ENCODE assay signal across 11 cellular contexts in genomic region chr4:88964450-88964849, GRCh38.
DNase-seq lines count a peak whose midpoint lies in the region; ATAC-seq and TF ChIP-seq lines count a peak whose summit lies in the region.
"Had no signal": no experiment of that assay in that cellular context is flagged by ENCODE, and none has a peak within 500 bp of the region (broad histone marks: within the 10 kb centered on the region; RNA-seq: fewer than 3 reads in every experiment).

No MANE protein-coding gene starts in this region.

- intact Hi-C loops in HCT116 (cut with micrococcal nuclease) = no loop called here
- intact Hi-C loops in left colon (cut with DNase I, micrococcal nuclease) = no loop called here

- RAD21 ChIA-PET in HCT116 (lab: Charles Lee; ENCODE audit: low non-redundant PET in 1 of 2, low total read pairs in 2 of 2, uncharacterized antibody in 2 of 2, unreplicated experiment in 2 of 2) = no interaction called here

- no peak for TF ChIP-seq RAD21 in HCT116 (IDR thresholded peaks at IDR 0.05; ENCODE audit: low read depth)

- no peak overlapping the region for H3K4me3 ChIP-seq in HCT116 (replicated peaks in 1 of 2; ENCODE audit: low read depth in 1 of 2, low read length in 2 of 2)

- POLR2A ChIA-PET in HCT116 (lab: Charles Lee) (no interaction called here), RWPE1 (lab: Yijun Ruan, JAX; ENCODE audit: low non-redundant PET) (no interaction called here)

- TF ChIP-seq POLR2A in HCT116 (IDR thresholded peaks at IDR 0.05; ENCODE audit: borderline replicate concordance, extremely low read depth, insufficient read depth, insufficient read length) = no peak

- peaks cover 30% of the 10 kb centered on the region for H3K4me1 Mint-ChIP-seq in endothelial cell (ENCODE audit: unreplicated experiment)
- H3K4me1 Mint-ChIP-seq: mesothelial cell of epicardium had no signal

- ATAC-seq in HCT116 = peak; percentile 47; the same call in 1 of the 2 replicates
- peak; percentile 44 for ATAC-seq in left colon
- no peak for ATAC-seq in GM21737 (IDR thresholded peaks at IDR 0.05; ENCODE audit: unreplicated experiment)

- no peaks in the 10 kb centered on the region for H3K79me2 ChIP-seq in HCT116 (ENCODE audit: insufficient read depth, low read length)

- no peaks in the 10 kb centered on the region for H3K36me3 ChIP-seq in HCT116 (ENCODE audit: control insufficient read depth in 1 of 2, insufficient read depth in 2 of 2, low read length in 2 of 2)

- H3K9me3 ChIP-seq in HCT116 (ENCODE audit: control insufficient read depth in 1 of 2, insufficient read depth in 1 of 2, low read depth in 1 of 2, low read length in 2 of 2) = no peaks in the 10 kb centered on the region

- no TSS peak for BruUV-seq in HCT116 (replicated peaks; lab: Mats Ljungman, UMichigan)

- H3K27ac ChIP-seq in HCT116 (ENCODE audit: low read depth, low read length) = no peak overlapping the region
- peak overlapping the region; percentile 71 for H3K27ac ChIP-seq in RWPE1

- in situ Hi-C loops in GM13977 (cut with MboI; ENCODE audit: low pct_unique_long_range_greater_than_20kb, low sequenced_read_pairs, unreplicated experiment) = no loop called here

- H3K27me3 Mint-ChIP-seq in endothelial cell (ENCODE audit: unreplicated experiment) = peaks cover 4% of the 10 kb centered on the region
- H3K27me3 Mint-ChIP-seq: activated naive CD8-positive, alpha-beta T cell had no signal

- CTCF ChIA-PET in HCT116 (lab: Charles Lee) (no interaction called here), RWPE1 (lab: Yijun Ruan, JAX) (no interaction called here)

- no peaks in the 10 kb centered on the region for H3K9me2 ChIP-seq in HCT116 (ENCODE audit: insufficient read depth)

- no peaks in the 10 kb centered on the region for H4K20me1 ChIP-seq in HCT116 (ENCODE audit: insufficient read depth)

- peaks cover 0 to 16% of the 10 kb centered on the region in 2 experiments; a peak in 2 of 4 replicates for H3K4me1 ChIP-seq in HCT116 (ENCODE audit: control insufficient read depth in 1 of 2, insufficient read depth in 2 of 2, low read length in 2 of 2)

- peak overlapping the region; percentile 40 for H3K4me2 ChIP-seq in HCT116 (ENCODE audit: low read length)

- no peaks in the 10 kb centered on the region for H3K9me3 Mint-ChIP-seq in endothelial cell (ENCODE audit: unreplicated experiment)

- H3K4me3 Mint-ChIP-seq in endothelial cell (ENCODE audit: unreplicated experiment) = no peak overlapping the region
- H3K4me3 Mint-ChIP-seq: activated naive CD8-positive, alpha-beta T cell; mesothelial cell of epicardium had no signal

- H3K27me3 ChIP-seq in HCT116 (ENCODE audit: insufficient read depth, low read length) = no peaks in the 10 kb centered on the region

- TF ChIP-seq CTCF in HCT116 (IDR thresholded peaks at IDR 0.05 in 2 of 3, conservative IDR thresholded peaks at IDR 0.05 in 1 of 3; ENCODE audit: borderline replicate concordance in 1 of 3, insufficient read depth in 1 of 3, low read depth in 2 of 3, low read length in 2 of 3) (no peak), RWPE1 (conservative IDR thresholded peaks at IDR 0.05; ENCODE audit: low read depth) (no peak), endothelial cell (IDR thresholded peaks at IDR 0.05; ENCODE audit: unreplicated experiment) (no peak), GM13977 (IDR thresholded peaks at IDR 0.05; ENCODE audit: extremely low read depth, insufficient read depth, missing control alignments) (no peak)

- DNase-seq in GM03348 (ENCODE audit: low spot score) (peak; percentile 20), HCT116 (ENCODE audit: low read depth, low spot score) (peak; percentile 3), RWPE1 (ENCODE audit: low spot score) (peak; percentile 70), left colon (no peak), D341Med (ENCODE audit: low spot score) (no peak), endothelial cell (ENCODE audit: low spot score) (no peak), GM13977 (ENCODE audit: low spot score) (no peak)
- DNase-seq: GF-D8 had no signal

- no peak overlapping the region for H3K9ac ChIP-seq in HCT116 (ENCODE audit: low read length)

- H3K36me3 Mint-ChIP-seq in endothelial cell (ENCODE audit: low read depth, unreplicated experiment) = peaks cover 1% of the 10 kb centered on the region
- H3K36me3 Mint-ChIP-seq: activated naive CD8-positive, alpha-beta T cell had no signal

- H2AFZ ChIP-seq in HCT116 (ENCODE audit: low read depth, low read length, poor library complexity, severe bottlenecking) = no peak overlapping the region

- no peak overlapping the region for H3K27ac Mint-ChIP-seq in endothelial cell (ENCODE audit: unreplicated experiment)
- H3K27ac Mint-ChIP-seq: activated naive CD8-positive, alpha-beta T cell; mesothelial cell of epicardium had no signal

TF ChIP-seq in HCT116, 20 proteins besides CTCF, POLR2A, EP300 and RAD21:
- TF ChIP-seq ZNF274 (IDR thresholded peaks at IDR 0.05; ENCODE audit: low read depth, low read length) = no peak
- TF ChIP-seq FOSL1 (IDR thresholded peaks at IDR 0.05; ENCODE audit: low read depth) = peak; percentile 85
- no peak for TF ChIP-seq ELF1 (IDR thresholded peaks at IDR 0.05; ENCODE audit: borderline replicate concordance, low read depth)
- no peak for TF ChIP-seq REST (IDR thresholded peaks at IDR 0.05; ENCODE audit: low read depth)
- 0 out of 2 replicates have a peak, but pooled peaks have one; percentile 29 for TF ChIP-seq SP1 (IDR thresholded peaks at IDR 0.05; ENCODE audit: low read depth)
- TF ChIP-seq YY1 (IDR thresholded peaks at IDR 0.05; ENCODE audit: extremely low read depth, insufficient replicate concordance, low read depth, low read length) = no peak
- TF ChIP-seq EZH2 (IDR thresholded peaks at IDR 0.05) = no peak
- TF ChIP-seq JUND (IDR thresholded peaks at IDR 0.05) = peak; percentile 56
- TF ChIP-seq ZFX (IDR thresholded peaks at IDR 0.05) = no peak

Comparison
In these comparisons a context has a peak if more than half of its experiments do, and no peak if none do; other contexts are left out.
1. DNase-seq: peak in GM03348 (single experiment), HCT116 (single experiment) and RWPE1 (single experiment); none in left colon (0 of 2), D341Med (single experiment), endothelial cell (single experiment) and GM13977 (single experiment).